In genomic region chr3:85148056-85148455, GRCh38 we compare ENCODE assay signal across 18 cellular contexts.
DNase-seq lines count a peak whose midpoint lies in the region; ATAC-seq and TF ChIP-seq lines count a peak whose summit lies in the region.
"Had no signal": no experiment of that assay in that cellular context is flagged by ENCODE, and none has a peak within 500 bp of the region (broad histone marks: within the 10 kb centered on the region; RNA-seq: fewer than 3 reads in every experiment).

No MANE protein-coding gene starts in this region.

- in situ Hi-C loops in KBM-7 (cut with MboI; ENCODE audit: low pct_unique_long_range_greater_than_20kb, low sequenced_read_pairs), result no loop called here

- H3K27me3 ChIP-seq in WERI-Rb-1 (ENCODE audit: insufficient read depth, low read depth, severe bottlenecking), result no peaks in the 10 kb centered on the region
- H3K27me3 ChIP-seq: upper lobe of right lung had no signal

- H3K27me3 Mint-ChIP-seq in activated T-helper 1 cell treated with anti-CD3 and anti-CD28 coated beads, Interleukin-12 subunit alpha, Interleukin-12 subunit beta, Interleukin-2, Interleukin-4 antibody, amounts not matched to agents 30 ng/mL and 10 ng/mL and 1 ng/mL, durations not matched to agents 14 hours and 24 hours and 36 hours (ENCODE audit: insufficient read depth), result no peaks in the 10 kb centered on the region
- H3K27me3 Mint-ChIP-seq: activated T-cell treated with anti-CD3 and anti-CD28 coated beads, Interleukin-2, amount 50 U/mL, for 24 hours had no signal

- no peaks in the 10 kb centered on the region for H3K9me3 ChIP-seq in WERI-Rb-1 (ENCODE audit: severe bottlenecking)
- H3K9me3 ChIP-seq: body of pancreas, upper lobe of right lung had no signal

- peak; percentile 3 for DNase-seq in KBM-7
- DNase-seq in NB4 (ENCODE audit: low read depth), result peak; percentile 14
- DNase-seq in NCI-H774 (lab: John Stamatoyannopoulos, UW), result peak; percentile 11
- DNase-seq in WERI-Rb-1, result peak; percentile 28
- DNase-seq in NCI-H2081 treated with DMSO at 0.1 percent for 48 hours (lab: John Stamatoyannopoulos, UW), result no peak
- DNase-seq in activated T-helper 1 cell treated with anti-CD3 and anti-CD28 coated beads, Interleukin-12 subunit alpha, Interleukin-12 subunit beta, Interleukin-2, Interleukin-4 antibody, amounts not matched to agents 30 ng/mL and 10 ng/mL and 1 ng/mL, durations not matched to agents 14 hours and 24 hours and 36 hours (ENCODE audit: low spot score), result no peak
- DNase-seq in stimulated activated CD4-positive, alpha-beta T cell treated with anti-CD3 and anti-CD28 coated beads, Interleukin-2, amount 100 ng/mL, for 48 hours, result no peak
- DNase-seq: activated CD8-positive, alpha-beta memory T cell treated with anti-CD3 and anti-CD28 coated beads for 24 hours; activated T-cell treated with anti-CD3 and anti-CD28 coated beads, Interleukin-2, amount 50 U/mL, for 24 hours; body of pancreas; NCI-H1417 treated with DMSO at 0.1 percent for 48 hours; NCI-H2227 treated with DMSO at 0.1 percent for 48 hours; stimulated activated CD4-positive, alpha-beta T cell treated with anti-CD3 and anti-CD28 coated beads, Interleukin-2, amount 100 ng/mL, for 24 hours; upper lobe of right lung had no signal

- H3K36me3 Mint-ChIP-seq in activated T-helper 1 cell treated with anti-CD3 and anti-CD28 coated beads, Interleukin-12 subunit alpha, Interleukin-12 subunit beta, Interleukin-2, Interleukin-4 antibody, amounts not matched to agents 30 ng/mL and 10 ng/mL and 1 ng/mL, durations not matched to agents 14 hours and 24 hours and 36 hours (ENCODE audit: low read depth), result no peaks in the 10 kb centered on the region

- H3K4me1 Mint-ChIP-seq in activated T-helper 1 cell treated with anti-CD3 and anti-CD28 coated beads, Interleukin-12 subunit alpha, Interleukin-12 subunit beta, Interleukin-2, Interleukin-4 antibody, amounts not matched to agents 30 ng/mL and 10 ng/mL and 1 ng/mL, durations not matched to agents 14 hours and 24 hours and 36 hours (ENCODE audit: low read depth), result no peaks in the 10 kb centered on the region

- intact Hi-C loops in activated T-helper 1 cell treated with anti-CD3 and anti-CD28 coated beads, Interleukin-12 subunit alpha, Interleukin-12 subunit beta, Interleukin-2, Interleukin-4 antibody, amounts not matched to agents 30 ng/mL and 10 ng/mL and 1 ng/mL, durations not matched to agents 14 hours and 24 hours and 36 hours (cut with micrococcal nuclease), result no loop called here

- H3K4me3 Mint-ChIP-seq in activated T-helper 1 cell treated with anti-CD3 and anti-CD28 coated beads, Interleukin-12 subunit alpha, Interleukin-12 subunit beta, Interleukin-2, Interleukin-4 antibody, amounts not matched to agents 30 ng/mL and 10 ng/mL and 1 ng/mL, durations not matched to agents 14 hours and 24 hours and 36 hours, result no peak overlapping the region
- H3K4me3 Mint-ChIP-seq: activated T-cell treated with anti-CD3 and anti-CD28 coated beads, Interleukin-2, amount 50 U/mL, for 24 hours had no signal

- H3K4me3 ChIP-seq in NB4 (ENCODE audit: low read depth, low read length) (no peak overlapping the region), WERI-Rb-1 (ENCODE audit: low read depth, low read length) (no peak overlapping the region)
- H3K4me3 ChIP-seq: body of pancreas, smooth muscle cell, upper lobe of right lung had no signal

- peaks cover 11% of the 10 kb centered on the region for H3K9me3 Mint-ChIP-seq in activated T-helper 1 cell treated with anti-CD3 and anti-CD28 coated beads, Interleukin-12 subunit alpha, Interleukin-12 subunit beta, Interleukin-2, Interleukin-4 antibody, amounts not matched to agents 30 ng/mL and 10 ng/mL and 1 ng/mL, durations not matched to agents 14 hours and 24 hours and 36 hours

- no peak for TF ChIP-seq POLR2A in NB4 (IDR thresholded peaks at IDR 0.05; ENCODE audit: extremely low read depth, insufficient read length)

- no peak for ATAC-seq in GM21576 (IDR thresholded peaks at IDR 0.05; ENCODE audit: unreplicated experiment)
- ATAC-seq: body of pancreas, HepG2, upper lobe of right lung had no signal

- H3K36me3 ChIP-seq in WERI-Rb-1, result no peaks in the 10 kb centered on the region
- H3K36me3 ChIP-seq: upper lobe of right lung had no signal

- H3K27ac Mint-ChIP-seq in activated T-helper 1 cell treated with anti-CD3 and anti-CD28 coated beads, Interleukin-12 subunit alpha, Interleukin-12 subunit beta, Interleukin-2, Interleukin-4 antibody, amounts not matched to agents 30 ng/mL and 10 ng/mL and 1 ng/mL, durations not matched to agents 14 hours and 24 hours and 36 hours, result no peak overlapping the region
- H3K27ac Mint-ChIP-seq: activated T-cell treated with anti-CD3 and anti-CD28 coated beads, Interleukin-2, amount 50 U/mL, for 24 hours had no signal

- H3K27ac ChIP-seq in WERI-Rb-1, result no peak overlapping the region
- H3K27ac ChIP-seq: body of pancreas, RWPE1, upper lobe of right lung had no signal

- TF ChIP-seq CTCF in NB4 (IDR thresholded peaks at IDR 0.05; ENCODE audit: low read depth, low read length) (no peak), WERI-Rb-1 (IDR thresholded peaks at IDR 0.05; ENCODE audit: low read depth, low read length) (no peak)

Comparison
In these comparisons a context has a peak if more than half of its experiments do, and no peak if none do; other contexts are left out.
1. DNase-seq: peak in KBM-7 (single experiment), NB4 (single experiment), NCI-H774 (single experiment) and WERI-Rb-1 (single experiment); none in NCI-H2081 treated with DMSO at 0.1 percent for 48 hours (single experiment), activated T-helper 1 cell treated with anti-CD3 and anti-CD28 coated beads, Interleukin-12 subunit alpha, Interleukin-12 subunit beta, Interleukin-2, Interleukin-4 antibody, amounts not matched to agents 30 ng/mL and 10 ng/mL and 1 ng/mL, durations not matched to agents 14 hours and 24 hours and 36 hours (single experiment) and stimulated activated CD4-positive, alpha-beta T cell treated with anti-CD3 and anti-CD28 coated beads, Interleukin-2, amount 100 ng/mL, for 48 hours (0 of 2).